ENCODE assay signal across 1 cellular context in genomic region chr2:162833345-162833744, GRCh38.
TF ChIP-seq lines count a peak whose summit lies in the region.

No MANE protein-coding gene starts in this region.

TF ChIP-seq in H1, 55 proteins besides CTCF, POLR2A, EP300 and RAD21 (continued from another document):
- TF ChIP-seq TAF1 (IDR thresholded peaks at IDR 0.05; ENCODE audit: low read depth, low read length) (no peak), USF2 (IDR thresholded peaks at IDR 0.05; ENCODE audit: low read length) (no peak), ZNF274 (IDR thresholded peaks at IDR 0.05; ENCODE audit: borderline replicate concordance, extremely low read depth, low read length) (no peak), EGR1 (IDR thresholded peaks at IDR 0.05; ENCODE audit: borderline replicate concordance, low read depth, low read length) (no peak), POU5F1 (IDR thresholded peaks at IDR 0.05; ENCODE audit: low read depth, low read length) (no peak)
